ENCODE assay signal across 20 cellular contexts in the genomic region with DNA sequence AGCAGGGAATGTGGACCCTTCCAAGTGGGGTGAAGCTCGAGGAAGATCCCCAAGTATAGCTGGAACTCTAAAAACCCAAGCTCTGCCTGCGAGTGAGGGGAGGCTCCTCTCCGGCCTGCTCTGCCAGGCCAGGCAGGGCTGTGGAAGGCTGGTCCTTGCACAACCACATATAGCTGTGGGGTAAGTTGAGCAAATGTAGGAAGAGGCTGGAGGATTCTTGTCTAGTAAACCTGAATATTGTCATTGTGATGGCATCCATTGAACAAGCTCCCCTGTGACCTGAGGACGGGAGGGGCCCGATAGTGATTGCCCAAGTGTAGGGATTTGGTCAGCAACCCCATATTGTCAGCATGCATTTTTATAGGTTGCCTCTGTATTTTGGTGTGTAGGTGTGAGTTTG.
"Had no signal": no experiment of that assay in that cellular context is flagged by ENCODE, and none has a peak within 500 bp of the region (broad histone marks: within the 10 kb centered on the region; RNA-seq: fewer than 3 reads in every experiment).

No MANE protein-coding gene starts in this region.

- H3K4me1 Mint-ChIP-seq: naive B cell; stimulated activated naive CD8-positive, alpha-beta T cell treated with anti-CD3 and anti-CD28 coated beads, Interleukin-15, amount 100 ng/mL, for 72 hours had no signal

- H3K9me3 Mint-ChIP-seq: natural killer cell treated with Interleukin-12 subunit alpha and Interleukin-12 subunit beta and Interleukin-15 and Interleukin-18, amount 100 ng/mL, for 72 hours had no signal

- DNase-seq: cerebellar nuclear complex; dorsolateral prefrontal cortex; effector CD4-positive, alpha-beta T cell; foreskin keratinocyte; left lung; mesenchymal stem cell; mucosa of descending colon; naive B cell; nucleus accumbens; ovary; posterior cingulate gyrus; stimulated activated CD4-positive, alpha-beta T cell treated with anti-CD3 and anti-CD28 coated beads, Interleukin-12 subunit alpha, Interleukin-12 subunit beta, amount 100 ng/mL, for 4 hours; stimulated activated CD4-positive, alpha-beta T cell treated with anti-CD3 and anti-CD28 coated beads, Interleukin-1b, Interleukin-23, amount 100 ng/mL, for 48 hours; stimulated activated CD4-positive, alpha-beta T cell treated with anti-CD3 and anti-CD28 coated beads, Interleukin-4, amount 100 ng/mL, for 1 hour; stimulated activated naive CD4-positive, alpha-beta T cell; stimulated activated naive CD8-positive, alpha-beta T cell treated with anti-CD3 and anti-CD28 coated beads, Interleukin-15, amount 100 ng/mL, for 72 hours; transverse colon had no signal

- H3K4me3 Mint-ChIP-seq: mesothelial cell of epicardium; naive B cell; natural killer cell treated with Interleukin-12 subunit alpha and Interleukin-12 subunit beta and Interleukin-15 and Interleukin-18, amount 100 ng/mL, for 72 hours; neural crest cell; stimulated activated naive CD8-positive, alpha-beta T cell treated with anti-CD3 and anti-CD28 coated beads, Interleukin-15, amount 100 ng/mL, for 72 hours had no signal

- H3K27ac Mint-ChIP-seq: mesothelial cell of epicardium; natural killer cell treated with Interleukin-12 subunit alpha and Interleukin-12 subunit beta and Interleukin-15 and Interleukin-18, amount 100 ng/mL, for 72 hours; stimulated activated naive CD8-positive, alpha-beta T cell treated with anti-CD3 and anti-CD28 coated beads, Interleukin-15, amount 100 ng/mL, for 72 hours had no signal

- H3K36me3 Mint-ChIP-seq: naive B cell; natural killer cell treated with Interleukin-12 subunit alpha and Interleukin-12 subunit beta and Interleukin-15 and Interleukin-18, amount 100 ng/mL, for 72 hours had no signal
